Comparison of ENCODE assay signal across 19 cellular contexts in genomic region chr2:44745460-44745859, GRCh38.
"Had no signal": no experiment of that assay in that cellular context is flagged by ENCODE, and none has a peak within 500 bp of the region (broad histone marks: within the 10 kb centered on the region; RNA-seq: fewer than 3 reads in every experiment).

No MANE protein-coding gene starts in this region.

- H2AFZ ChIP-seq: parathyroid adenoma had no signal

- FAIRE-seq: frontal cortex had no signal

- H3K27ac ChIP-seq: neutrophil, parathyroid adenoma, testis, upper lobe of left lung had no signal

- H3K27me3 ChIP-seq: breast epithelium, heart left ventricle, neutrophil, testis, upper lobe of left lung had no signal

- H3K4me3 ChIP-seq: breast epithelium, testis, upper lobe of left lung had no signal

- ATAC-seq: activated CD4-positive, CD25-positive, alpha-beta regulatory T cell treated with anti-CD3 and anti-CD28 coated beads, Interleukin-2, amount 50 U/mL, for 24 hours; activated naive CD8-positive, alpha-beta T cell treated with anti-CD3 and anti-CD28 coated beads, Interleukin-2, amount 50 U/mL, for 24 hours; activated T-helper 17 cell treated with anti-CD3 and anti-CD28 coated beads, Interleukin-2, amount 50 U/mL, for 72 hours; heart left ventricle; left colon; stimulated activated naive CD8-positive, alpha-beta T cell treated with anti-CD3 and anti-CD28 coated beads, Interleukin-15, amount 100 ng/mL, for 72 hours had no signal

- H3K4me3 Mint-ChIP-seq: activated naive CD4-positive, alpha-beta T cell treated with anti-CD3 and anti-CD28 coated beads for 36 hours; activated naive CD8-positive, alpha-beta T cell treated with anti-CD3 and anti-CD28 coated beads, Interleukin-2, amount 50 U/mL, for 24 hours; activated T-helper 17 cell treated with anti-CD3 and anti-CD28 coated beads, Interleukin-2, amount 50 U/mL, for 72 hours; stimulated activated naive CD8-positive, alpha-beta T cell treated with anti-CD3 and anti-CD28 coated beads, Interleukin-15, amount 100 ng/mL, for 72 hours had no signal

- H3K79me2 ChIP-seq: parathyroid adenoma had no signal

- DNase-seq: activated naive CD4-positive, alpha-beta T cell treated with anti-CD3 and anti-CD28 coated beads for 36 hours; activated naive CD8-positive, alpha-beta T cell treated with anti-CD3 and anti-CD28 coated beads, Interleukin-2, amount 50 U/mL, for 24 hours; activated T-cell treated with anti-CD3 and anti-CD28 coated beads for 4 hours; aorta; cerebellar nuclear complex; effector memory CD4-positive, alpha-beta T cell; heart left ventricle; left colon; midbrain; stimulated activated CD4-positive, alpha-beta T cell treated with anti-CD3 and anti-CD28 coated beads, Interleukin-1b, Interleukin-23, amount 100 ng/mL, for 48 hours; stimulated activated naive CD8-positive, alpha-beta T cell treated with anti-CD3 and anti-CD28 coated beads, Interleukin-15, amount 100 ng/mL, for 72 hours; testis; upper lobe of left lung had no signal

- H3K4me1 Mint-ChIP-seq: activated naive CD8-positive, alpha-beta T cell treated with anti-CD3 and anti-CD28 coated beads, Interleukin-2, amount 50 U/mL, for 24 hours; activated T-helper 17 cell treated with anti-CD3 and anti-CD28 coated beads, Interleukin-2, amount 50 U/mL, for 72 hours; stimulated activated naive CD8-positive, alpha-beta T cell treated with anti-CD3 and anti-CD28 coated beads, Interleukin-15, amount 100 ng/mL, for 72 hours had no signal

- H3K9me3 ChIP-seq: breast epithelium, heart left ventricle, neutrophil, testis, upper lobe of left lung had no signal

- H3K9me3 Mint-ChIP-seq: activated naive CD4-positive, alpha-beta T cell treated with anti-CD3 and anti-CD28 coated beads for 36 hours; activated naive CD8-positive, alpha-beta T cell treated with anti-CD3 and anti-CD28 coated beads, Interleukin-2, amount 50 U/mL, for 24 hours; activated T-helper 17 cell treated with anti-CD3 and anti-CD28 coated beads, Interleukin-2, amount 50 U/mL, for 72 hours; stimulated activated naive CD8-positive, alpha-beta T cell treated with anti-CD3 and anti-CD28 coated beads, Interleukin-15, amount 100 ng/mL, for 72 hours had no signal

- H3K9ac ChIP-seq: parathyroid adenoma had no signal

- H3K27ac Mint-ChIP-seq: activated naive CD4-positive, alpha-beta T cell treated with anti-CD3 and anti-CD28 coated beads for 36 hours; activated naive CD8-positive, alpha-beta T cell treated with anti-CD3 and anti-CD28 coated beads, Interleukin-2, amount 50 U/mL, for 24 hours; activated T-helper 17 cell treated with anti-CD3 and anti-CD28 coated beads, Interleukin-2, amount 50 U/mL, for 72 hours had no signal

- H3K4me1 ChIP-seq: breast epithelium, upper lobe of left lung had no signal

- H3K36me3 ChIP-seq: breast epithelium, heart left ventricle, neutrophil, upper lobe of left lung had no signal

- H3K27me3 Mint-ChIP-seq: activated naive CD8-positive, alpha-beta T cell treated with anti-CD3 and anti-CD28 coated beads, Interleukin-2, amount 50 U/mL, for 24 hours; activated T-helper 17 cell treated with anti-CD3 and anti-CD28 coated beads, Interleukin-2, amount 50 U/mL, for 72 hours; stimulated activated naive CD8-positive, alpha-beta T cell treated with anti-CD3 and anti-CD28 coated beads, Interleukin-15, amount 100 ng/mL, for 72 hours had no signal
